ENCODE assay signal across 14 cellular contexts in genomic region chr3:171561601-171562323, GRCh38.
DNase-seq lines count a peak whose midpoint lies in the region; ATAC-seq and TF ChIP-seq lines count a peak whose summit lies in the region.
"Had no signal": no experiment of that assay in that cellular context is flagged by ENCODE, and none has a peak within 500 bp of the region (broad histone marks: within the 10 kb centered on the region; RNA-seq: fewer than 3 reads in every experiment).

No MANE protein-coding gene starts in this region.

- peak; percentile 56 for ATAC-seq in HG03280 (IDR thresholded peaks at IDR 0.05; ENCODE audit: unreplicated experiment)
- ATAC-seq in activated T-helper 17 cell treated with anti-CD3 and anti-CD28 coated beads, Interleukin-2, amount 50 U/mL, for 72 hours (replicated peaks) = peak; percentile 79
- ATAC-seq in GM18870 (IDR thresholded peaks at IDR 0.05; ENCODE audit: unreplicated experiment) = no peak

- no peaks in the 10 kb centered on the region for H3K27me3 Mint-ChIP-seq in activated naive CD4-positive, alpha-beta T cell treated with anti-CD3 and anti-CD28 coated beads, Interleukin-2, amount 50 U/mL, for 24 hours
- no peaks in the 10 kb centered on the region for H3K27me3 Mint-ChIP-seq in activated T-helper 17 cell treated with anti-CD3 and anti-CD28 coated beads, Interleukin-2, amount 50 U/mL, for 72 hours
- no peaks in the 10 kb centered on the region for H3K27me3 Mint-ChIP-seq in glutamatergic neuron (ENCODE audit: unreplicated experiment)

- peak overlapping the region; percentile 76 for H3K27ac Mint-ChIP-seq in activated naive CD4-positive, alpha-beta T cell treated with anti-CD3 and anti-CD28 coated beads, Interleukin-2, amount 50 U/mL, for 24 hours
- H3K27ac Mint-ChIP-seq in activated T-helper 17 cell treated with anti-CD3 and anti-CD28 coated beads, Interleukin-2, amount 50 U/mL, for 72 hours = peak overlapping the region; percentile 96
- H3K27ac Mint-ChIP-seq in glutamatergic neuron (ENCODE audit: unreplicated experiment) = no peak overlapping the region

- TF ChIP-seq POLR2A in testis (IDR thresholded peaks at IDR 0.05) (no peak), lower leg skin (IDR thresholded peaks at IDR 0.05) (no peak)

- H3K4me1 Mint-ChIP-seq in activated naive CD4-positive, alpha-beta T cell treated with anti-CD3 and anti-CD28 coated beads, Interleukin-2, amount 50 U/mL, for 24 hours = peaks cover 23% of the 10 kb centered on the region
- H3K4me1 Mint-ChIP-seq in activated T-helper 17 cell treated with anti-CD3 and anti-CD28 coated beads, Interleukin-2, amount 50 U/mL, for 72 hours = peaks cover 25% of the 10 kb centered on the region
- H3K4me1 Mint-ChIP-seq in glutamatergic neuron (ENCODE audit: low read depth, unreplicated experiment) = no peaks in the 10 kb centered on the region

- no peaks in the 10 kb centered on the region for H3K36me3 Mint-ChIP-seq in activated naive CD4-positive, alpha-beta T cell treated with anti-CD3 and anti-CD28 coated beads, Interleukin-2, amount 50 U/mL, for 24 hours
- no peaks in the 10 kb centered on the region for H3K36me3 Mint-ChIP-seq in activated T-helper 17 cell treated with anti-CD3 and anti-CD28 coated beads, Interleukin-2, amount 50 U/mL, for 72 hours (ENCODE audit: low read depth)
- no peaks in the 10 kb centered on the region for H3K36me3 Mint-ChIP-seq in glutamatergic neuron (ENCODE audit: unreplicated experiment)

- no peak for DNase-seq in activated naive CD4-positive, alpha-beta T cell treated with anti-CD3 and anti-CD28 coated beads, Interleukin-2, amount 50 U/mL, for 16 hours
- no peak for DNase-seq in testis
- no peak for DNase-seq in glutamatergic neuron
- DNase-seq in lower leg skin (ENCODE audit: low spot score in 2 of 2) = no peak
- DNase-seq: amniotic stem cell, NCI-H2081, NCI-H748 treated with DMSO at 0.1 percent for 48 hours had no signal

- 88 to 93% methylated on average over 5 of the region's 5 CpGs for WGBS in testis, 2 donors
- WGBS in lower leg skin, 2 donors = 89 to 98% methylated on average over 5 of the region's 5 CpGs

- H3K36me3 ChIP-seq in testis (ENCODE audit: low read depth, missing control alignments) = no peaks in the 10 kb centered on the region
- H3K36me3 ChIP-seq: prostate gland, tibial nerve had no signal

- TF ChIP-seq CTCF in testis (IDR thresholded peaks at IDR 0.05) (no peak), glutamatergic neuron (IDR thresholded peaks at IDR 0.05; ENCODE audit: partially characterized antibody, unreplicated experiment) (no peak), lower leg skin (IDR thresholded peaks at IDR 0.05) (no peak)

- no peaks in the 10 kb centered on the region for H3K27me3 ChIP-seq in testis
- H3K27me3 ChIP-seq: hepatocyte, tibial nerve had no signal

- no peak overlapping the region for H3K4me3 ChIP-seq in testis
- H3K4me3 ChIP-seq in lower leg skin (ENCODE audit: low read depth, poor library complexity, severe bottlenecking) = no peak overlapping the region
- H3K4me3 ChIP-seq: hepatocyte, prostate gland, tibial nerve had no signal

- peaks cover 13% of the 10 kb centered on the region for H3K4me1 ChIP-seq in testis
- H3K4me1 ChIP-seq: prostate gland, tibial nerve had no signal

- H3K9me3 Mint-ChIP-seq in activated naive CD4-positive, alpha-beta T cell treated with anti-CD3 and anti-CD28 coated beads, Interleukin-2, amount 50 U/mL, for 24 hours = no peaks in the 10 kb centered on the region
- H3K9me3 Mint-ChIP-seq in activated T-helper 17 cell treated with anti-CD3 and anti-CD28 coated beads, Interleukin-2, amount 50 U/mL, for 72 hours = no peaks in the 10 kb centered on the region
- H3K9me3 Mint-ChIP-seq in glutamatergic neuron (ENCODE audit: unreplicated experiment) = no peaks in the 10 kb centered on the region

- no peaks in the 10 kb centered on the region for H3K9me3 ChIP-seq in testis
- H3K9me3 ChIP-seq: prostate gland, tibial nerve had no signal

- peak overlapping the region; percentile 59 to 68 for H3K27ac ChIP-seq in testis
- H3K27ac ChIP-seq: hepatocyte, prostate gland, tibial nerve had no signal

- peak overlapping the region; percentile 68 for H3K4me3 Mint-ChIP-seq in activated naive CD4-positive, alpha-beta T cell treated with anti-CD3 and anti-CD28 coated beads, Interleukin-2, amount 50 U/mL, for 24 hours
- H3K4me3 Mint-ChIP-seq in activated T-helper 17 cell treated with anti-CD3 and anti-CD28 coated beads, Interleukin-2, amount 50 U/mL, for 72 hours = peak overlapping the region; percentile 77
- no peak overlapping the region for H3K4me3 Mint-ChIP-seq in glutamatergic neuron (ENCODE audit: unreplicated experiment)

- intact Hi-C loops in testis (cut with DNase I; ENCODE audit: low total_unique reads) = loop anchor here (10.0 kb wide), 1 partner anchor 597 kb away; no protein-coding TSS in a partner anchor
- intact Hi-C loops in lower leg skin (cut with DNase I; ENCODE audit: low total_unique reads) = loop anchor here (10.0 kb wide), 1 partner anchor 597 kb away; no protein-coding TSS in a partner anchor
